In genomic region chr14:97539884-97540283, GRCh38 we compare ENCODE assay signal across 27 cellular contexts.
"Had no signal": no experiment of that assay in that cellular context is flagged by ENCODE, and none has a peak within 500 bp of the region (broad histone marks: within the 10 kb centered on the region; RNA-seq: fewer than 3 reads in every experiment).

No MANE protein-coding gene starts in this region.

- ATAC-seq: effector memory CD8-positive, alpha-beta T cell; esophagus mucosa; heart right ventricle; left ventricle myocardium superior; lower lobe of right lung; mucosa of descending colon; natural killer cell treated with Interleukin-12 subunit alpha and Interleukin-12 subunit beta and Interleukin-15 and Interleukin-18, amount 100 ng/mL, for 72 hours; sciatic nerve; stimulated activated naive CD8-positive, alpha-beta T cell treated with anti-CD3 and anti-CD28 coated beads, Interleukin-15, amount 100 ng/mL, for 72 hours had no signal

- H3K4me3 ChIP-seq: heart right ventricle, lower lobe of right lung, mucosa of descending colon, right atrium auricular region, smooth muscle cell, suprapubic skin had no signal

- FAIRE-seq: islet of Langerhans had no signal

- DNase-seq: cortex of kidney; effector memory CD8-positive, alpha-beta T cell; foreskin melanocyte; glutamatergic neuron; heart right ventricle; hippocampal formation; kidney glomerular epithelial cell; left ventricle myocardium superior; lower lobe of right lung; naive B cell; stimulated activated CD4-positive, alpha-beta T cell treated with anti-CD3 and anti-CD28 coated beads, Interleukin-12 subunit alpha, Interleukin-12 subunit beta, amount 100 ng/mL, for 4 hours; stimulated activated CD4-positive, alpha-beta T cell treated with anti-CD3 and anti-CD28 coated beads, Interleukin-1b, Interleukin-23, amount 100 ng/mL, for 48 hours; stimulated activated CD4-positive, alpha-beta T cell treated with anti-CD3 and anti-CD28 coated beads, Interleukin-4, amount 100 ng/mL, for 1 hour; stimulated activated CD8-positive, alpha-beta memory T cell treated with anti-CD3 and anti-CD28 coated beads, Interleukin-4, amount 100 ng/mL, for 48 hours; stimulated activated naive CD4-positive, alpha-beta T cell; stimulated activated naive CD8-positive, alpha-beta T cell treated with anti-CD3 and anti-CD28 coated beads, Interleukin-15, amount 100 ng/mL, for 72 hours; trophoblast cell had no signal

- H3K79me2 ChIP-seq: parathyroid adenoma had no signal

- H3K9ac ChIP-seq: parathyroid adenoma had no signal

- H3K36me3 ChIP-seq: heart right ventricle, lower lobe of right lung, right atrium auricular region, suprapubic skin had no signal

- H3K9me3 ChIP-seq: heart right ventricle, lower lobe of right lung, mucosa of descending colon, right atrium auricular region, suprapubic skin had no signal

- H3K27me3 ChIP-seq: right atrium auricular region had no signal

- H3K4me1 ChIP-seq: lower lobe of right lung, parathyroid adenoma, right atrium auricular region had no signal

- H3K27ac ChIP-seq: epithelial cell of prostate, heart right ventricle, lower lobe of right lung, parathyroid adenoma, right atrium auricular region, suprapubic skin had no signal

- H2AFZ ChIP-seq: parathyroid adenoma had no signal

- H3K4me2 ChIP-seq: smooth muscle cell had no signal
